ENCODE assay signal across 9 cellular contexts in genomic region chr2:2698182-2699116, GRCh38.
A peak's percentile ranks its signal among the peaks of the same experiment; 100 is the strongest.
DNase-seq lines count a peak whose midpoint lies in the region; ATAC-seq and TF ChIP-seq lines count a peak whose summit lies in the region.
"Had no signal": no experiment of that assay in that cellular context is flagged by ENCODE, and none has a peak within 500 bp of the region (broad histone marks: within the 10 kb centered on the region; RNA-seq: fewer than 3 reads in every experiment).

No MANE protein-coding gene starts in this region.

- DNase-seq in A673 (ENCODE audit: low spot score) (peak; percentile 31), G401 (ENCODE audit: low spot score) (peak; percentile 13), NCI-H2196 (lab: John Stamatoyannopoulos, UW; ENCODE audit: unreplicated experiment) (peak; percentile 62), choroid plexus epithelial cell (ENCODE audit: low read depth) (peak; percentile 1)
- DNase-seq in effector CD4-positive, alpha-beta T cell: no peak
- DNase-seq: stimulated activated CD4-positive, alpha-beta T cell treated with anti-CD3 and anti-CD28 coated beads, Interleukin-2, amount 100 ng/mL, for 24 hours had no signal

- H3K4me3 ChIP-seq in A673 (ENCODE audit: low read depth, low read length, poor library complexity, severe bottlenecking) (no peak overlapping the region), choroid plexus epithelial cell (ENCODE audit: low read depth, low read length) (no peak overlapping the region)

- POLR2A ChIA-PET in A673 (lab: Charles Lee; ENCODE audit: low non-redundant PET): no interaction called here

- ATAC-seq in HG02759 (IDR thresholded peaks at IDR 0.05; ENCODE audit: unreplicated experiment) (no peak), HG02610 (IDR thresholded peaks at IDR 0.05; ENCODE audit: unreplicated experiment) (no peak), HG03520 (IDR thresholded peaks at IDR 0.05; ENCODE audit: unreplicated experiment) (no peak)

- no peaks in the 10 kb centered on the region for H3K4me1 ChIP-seq in A673 (ENCODE audit: insufficient read depth, low read length, poor library complexity, severe bottlenecking)

- CTCF ChIA-PET in A673 (lab: Charles Lee): no interaction called here

- H3K27ac ChIP-seq in A673 (ENCODE audit: low read depth, low read length, poor library complexity, severe bottlenecking): no peak overlapping the region

- in situ Hi-C loops in G401 (cut with HindIII; ENCODE audit: low sequenced_read_pairs): no loop called here

- H3K27me3 ChIP-seq in A673 (replicated peaks; ENCODE audit: insufficient read depth, low read depth, low read length, poor library complexity): peaks cover 34% of the 10 kb centered on the region

- BruUV-seq in A673 (replicated peaks; lab: Mats Ljungman, UMichigan): no TSS peak

- no peaks in the 10 kb centered on the region for H3K36me3 ChIP-seq in A673 (ENCODE audit: insufficient read depth, low read length, poor library complexity, severe bottlenecking)

- intact Hi-C loops in A673 (cut with micrococcal nuclease; ENCODE audit: unreplicated experiment): loop anchor here (10.0 kb wide), 1 partner anchor 844 kb away; no protein-coding TSS in a partner anchor

- H3K9me3 ChIP-seq in A673 (ENCODE audit: low read depth, low read length, poor library complexity, severe bottlenecking): no peaks in the 10 kb centered on the region

- TF ChIP-seq CTCF in A673 (conservative IDR thresholded peaks at IDR 0.05; ENCODE audit: low read depth, low read length) (peak; percentile 60), choroid plexus epithelial cell (conservative IDR thresholded peaks at IDR 0.05; ENCODE audit: low read depth, low read length) (no peak)
